In the genomic region with DNA sequence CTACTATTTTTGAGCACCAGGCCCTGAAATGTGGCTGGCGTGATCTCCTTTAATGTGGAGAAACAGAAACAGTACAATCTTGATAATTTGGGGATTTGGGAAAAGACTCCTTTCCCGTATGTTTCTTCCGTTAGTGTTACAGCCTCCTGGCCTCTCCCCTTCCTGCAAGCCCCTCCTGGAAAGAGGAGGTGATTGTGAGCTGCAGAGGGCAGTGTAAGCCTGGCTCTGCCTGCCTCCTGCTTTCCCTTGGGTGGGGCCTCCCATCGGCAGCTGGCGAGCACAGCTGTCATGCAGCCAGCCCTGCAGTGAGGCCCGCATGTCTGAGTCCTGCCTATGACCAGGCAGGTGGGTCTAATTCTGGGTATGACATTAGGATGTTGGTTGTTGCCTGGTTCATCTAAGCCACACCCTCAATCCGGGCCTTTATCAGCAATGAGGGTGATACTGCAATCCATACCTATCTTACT, we compare ENCODE assay signal across 1 cellular context.
TF ChIP-seq lines count a peak whose summit lies in the region.

No MANE protein-coding gene starts in this region.

TF ChIP-seq in K562, 482 proteins besides CTCF, POLR2A, EP300 and RAD21 (continued from another document and continues in another):
- no peak for TF ChIP-seq TOE1 (IDR thresholded peaks at IDR 0.05; ENCODE audit: borderline replicate concordance)
- no peak for TF ChIP-seq TOE1 (CRISPR knock-in tag; IDR thresholded peaks at IDR 0.05; ENCODE audit: borderline replicate concordance, low read depth)
- no peak for TF ChIP-seq GABPB2 (CRISPR knock-in tag; conservative IDR thresholded peaks at IDR 0.05)
- TF ChIP-seq NR4A1 (CRISPR knock-in tag; IDR thresholded peaks at IDR 0.05) = 0 out of 2 replicates have a peak, but pooled peaks have one; percentile 13
- TF ChIP-seq NR4A1 (tag; IDR thresholded peaks at IDR 0.05) = no peak
- no peak for TF ChIP-seq ZNF324 (CRISPR knock-in tag; IDR thresholded peaks at IDR 0.05)
- TF ChIP-seq, protein P1, sequence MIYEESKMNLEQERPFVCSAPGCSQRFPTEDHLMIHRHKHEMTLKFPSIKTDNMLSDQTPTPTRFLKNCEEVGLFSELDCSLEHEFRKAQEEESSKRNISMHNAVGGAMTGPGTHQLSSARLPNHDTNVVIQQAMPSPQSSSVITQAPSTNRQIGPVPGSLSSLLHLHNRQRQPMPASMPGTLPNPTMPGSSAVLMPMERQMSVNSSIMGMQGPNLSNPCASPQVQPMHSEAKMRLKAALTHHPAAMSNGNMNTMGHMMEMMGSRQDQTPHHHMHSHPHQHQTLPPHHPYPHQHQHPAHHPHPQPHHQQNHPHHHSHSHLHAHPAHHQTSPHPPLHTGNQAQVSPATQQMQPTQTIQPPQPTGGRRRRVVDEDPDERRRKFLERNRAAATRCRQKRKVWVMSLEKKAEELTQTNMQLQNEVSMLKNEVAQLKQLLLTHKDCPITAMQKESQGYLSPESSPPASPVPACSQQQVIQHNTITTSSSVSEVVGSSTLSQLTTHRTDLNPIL (CRISPR knock-in tag; IDR thresholded peaks at IDR 0.05) = no peak
- no peak for TF ChIP-seq NONO (IDR thresholded peaks at IDR 0.05; ENCODE audit: low read depth in 2 of 2, low read length in 1 of 2)
- TF ChIP-seq STAT5A (IDR thresholded peaks at IDR 0.05; ENCODE audit: borderline replicate concordance, low read length) = no peak
- TF ChIP-seq NR2F6 (CRISPR knock-in tag; IDR thresholded peaks at IDR 0.05) = no peak
- no peak for TF ChIP-seq SLC30A9 (CRISPR knock-in tag; IDR thresholded peaks at IDR 0.05)
- no peak for TF ChIP-seq PTTG1 (tag; IDR thresholded peaks at IDR 0.05; ENCODE audit: low read depth)
- TF ChIP-seq CAMTA2 (CRISPR knock-in tag; conservative IDR thresholded peaks at IDR 0.05) = no peak
- TF ChIP-seq KAT8 (IDR thresholded peaks at IDR 0.05; ENCODE audit: low read depth) = no peak
- TF ChIP-seq HOXB6 (CRISPR knock-in tag; IDR thresholded peaks at IDR 0.05; ENCODE audit: borderline replicate concordance) = no peak
- TF ChIP-seq, protein P2, sequence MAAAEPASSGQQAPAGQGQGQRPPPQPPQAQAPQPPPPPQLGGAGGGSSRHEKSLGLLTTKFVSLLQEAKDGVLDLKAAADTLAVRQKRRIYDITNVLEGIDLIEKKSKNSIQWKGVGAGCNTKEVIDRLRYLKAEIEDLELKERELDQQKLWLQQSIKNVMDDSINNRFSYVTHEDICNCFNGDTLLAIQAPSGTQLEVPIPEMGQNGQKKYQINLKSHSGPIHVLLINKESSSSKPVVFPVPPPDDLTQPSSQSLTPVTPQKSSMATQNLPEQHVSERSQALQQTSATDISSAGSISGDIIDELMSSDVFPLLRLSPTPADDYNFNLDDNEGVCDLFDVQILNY (CRISPR knock-in tag; IDR thresholded peaks at IDR 0.05) = no peak
- no peak for TF ChIP-seq ZNF75A (CRISPR knock-in tag; IDR thresholded peaks at IDR 0.05)
- TF ChIP-seq ZNF764 (CRISPR knock-in tag; IDR thresholded peaks at IDR 0.05; ENCODE audit: low read depth) = no peak
- TF ChIP-seq, protein P3, sequence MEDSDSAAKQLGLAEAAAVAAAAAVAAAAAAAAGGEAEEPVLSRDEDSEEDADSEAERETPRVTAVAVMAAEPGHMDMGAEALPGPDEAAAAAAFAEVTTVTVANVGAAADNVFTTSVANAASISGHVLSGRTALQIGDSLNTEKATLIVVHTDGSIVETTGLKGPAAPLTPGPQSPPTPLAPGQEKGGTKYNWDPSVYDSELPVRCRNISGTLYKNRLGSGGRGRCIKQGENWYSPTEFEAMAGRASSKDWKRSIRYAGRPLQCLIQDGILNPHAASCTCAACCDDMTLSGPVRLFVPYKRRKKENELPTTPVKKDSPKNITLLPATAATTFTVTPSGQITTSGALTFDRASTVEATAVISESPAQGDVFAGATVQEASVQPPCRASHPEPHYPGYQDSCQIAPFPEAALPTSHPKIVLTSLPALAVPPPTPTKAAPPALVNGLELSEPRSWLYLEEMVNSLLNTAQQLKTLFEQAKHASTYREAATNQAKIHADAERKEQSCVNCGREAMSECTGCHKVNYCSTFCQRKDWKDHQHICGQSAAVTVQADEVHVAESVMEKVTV (CRISPR knock-in tag; IDR thresholded peaks at IDR 0.05) = peak; percentile 92
- no peak for TF ChIP-seq ZNF780A (CRISPR knock-in tag; IDR thresholded peaks at IDR 0.05)
- TF ChIP-seq ZNF551 (CRISPR knock-in tag; IDR thresholded peaks at IDR 0.05) = no peak
- no peak for TF ChIP-seq E4F1 (CRISPR knock-in tag; IDR thresholded peaks at IDR 0.05; ENCODE audit: borderline replicate concordance)
- TF ChIP-seq CBX1 (IDR thresholded peaks at IDR 0.05; ENCODE audit: low read depth) = no peak
- TF ChIP-seq, protein P4, sequence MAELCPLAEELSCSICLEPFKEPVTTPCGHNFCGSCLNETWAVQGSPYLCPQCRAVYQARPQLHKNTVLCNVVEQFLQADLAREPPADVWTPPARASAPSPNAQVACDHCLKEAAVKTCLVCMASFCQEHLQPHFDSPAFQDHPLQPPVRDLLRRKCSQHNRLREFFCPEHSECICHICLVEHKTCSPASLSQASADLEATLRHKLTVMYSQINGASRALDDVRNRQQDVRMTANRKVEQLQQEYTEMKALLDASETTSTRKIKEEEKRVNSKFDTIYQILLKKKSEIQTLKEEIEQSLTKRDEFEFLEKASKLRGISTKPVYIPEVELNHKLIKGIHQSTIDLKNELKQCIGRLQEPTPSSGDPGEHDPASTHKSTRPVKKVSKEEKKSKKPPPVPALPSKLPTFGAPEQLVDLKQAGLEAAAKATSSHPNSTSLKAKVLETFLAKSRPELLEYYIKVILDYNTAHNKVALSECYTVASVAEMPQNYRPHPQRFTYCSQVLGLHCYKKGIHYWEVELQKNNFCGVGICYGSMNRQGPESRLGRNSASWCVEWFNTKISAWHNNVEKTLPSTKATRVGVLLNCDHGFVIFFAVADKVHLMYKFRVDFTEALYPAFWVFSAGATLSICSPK (IDR thresholded peaks at IDR 0.05; ENCODE audit: borderline replicate concordance) = no peak
- no peak for TF ChIP-seq SMAD2 (IDR thresholded peaks at IDR 0.05; ENCODE audit: low read depth, low read length)
- no peak for TF ChIP-seq ZFX (CRISPR knock-in tag; IDR thresholded peaks at IDR 0.05)
- no peak for TF ChIP-seq TEAD4 (IDR thresholded peaks at IDR 0.05; ENCODE audit: low read length)
- no peak for TF ChIP-seq TEAD4 (CRISPR knock-in tag; IDR thresholded peaks at IDR 0.05; ENCODE audit: borderline replicate concordance)
- no peak for TF ChIP-seq ZC3H11A (IDR thresholded peaks at IDR 0.05; ENCODE audit: low read depth, low read length)
- no peak for TF ChIP-seq CHD2 (IDR thresholded peaks at IDR 0.05; ENCODE audit: low read depth, low read length)
- no peak for TF ChIP-seq FOXA1 (IDR thresholded peaks at IDR 0.05; ENCODE audit: borderline replicate concordance)
- TF ChIP-seq, protein P5, sequence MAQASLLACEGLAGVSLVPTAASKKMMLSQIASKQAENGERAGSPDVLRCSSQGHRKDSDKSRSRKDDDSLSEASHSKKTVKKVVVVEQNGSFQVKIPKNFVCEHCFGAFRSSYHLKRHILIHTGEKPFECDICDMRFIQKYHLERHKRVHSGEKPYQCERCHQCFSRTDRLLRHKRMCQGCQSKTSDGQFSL (CRISPR knock-in tag; IDR thresholded peaks at IDR 0.05) = no peak
- TF ChIP-seq, protein P5 (tag; IDR thresholded peaks at IDR 0.05) = no peak
- TF ChIP-seq GATAD2A (IDR thresholded peaks at IDR 0.05) = peak; percentile 14; the same call in 1 of the 2 replicates
- TF ChIP-seq, protein P6, sequence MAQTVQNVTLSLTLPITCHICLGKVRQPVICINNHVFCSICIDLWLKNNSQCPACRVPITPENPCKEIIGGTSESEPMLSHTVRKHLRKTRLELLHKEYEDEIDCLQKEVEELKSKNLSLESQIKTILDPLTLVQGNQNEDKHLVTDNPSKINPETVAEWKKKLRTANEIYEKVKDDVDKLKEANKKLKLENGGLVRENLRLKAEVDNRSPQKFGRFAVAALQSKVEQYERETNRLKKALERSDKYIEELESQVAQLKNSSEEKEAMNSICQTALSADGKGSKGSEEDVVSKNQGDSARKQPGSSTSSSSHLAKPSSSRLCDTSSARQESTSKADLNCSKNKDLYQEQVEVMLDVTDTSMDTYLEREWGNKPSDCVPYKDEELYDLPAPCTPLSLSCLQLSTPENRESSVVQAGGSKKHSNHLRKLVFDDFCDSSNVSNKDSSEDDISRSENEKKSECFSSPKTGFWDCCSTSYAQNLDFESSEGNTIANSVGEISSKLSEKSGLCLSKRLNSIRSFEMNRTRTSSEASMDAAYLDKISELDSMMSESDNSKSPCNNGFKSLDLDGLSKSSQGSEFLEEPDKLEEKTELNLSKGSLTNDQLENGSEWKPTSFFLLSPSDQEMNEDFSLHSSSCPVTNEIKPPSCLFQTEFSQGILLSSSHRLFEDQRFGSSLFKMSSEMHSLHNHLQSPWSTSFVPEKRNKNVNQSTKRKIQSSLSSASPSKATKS (CRISPR knock-in tag; IDR thresholded peaks at IDR 0.05) = no peak
- no peak for TF ChIP-seq FUS (optimal IDR thresholded peaks at IDR 0.05; ENCODE audit: low read depth, low read length)
- TF ChIP-seq BMI1 (IDR thresholded peaks at IDR 0.05; ENCODE audit: low read length) = no peak
- no peak for TF ChIP-seq CHD1 (IDR thresholded peaks at IDR 0.05; ENCODE audit: low read length)
- peak; percentile 83 to 89; a peak in 3 of 4 replicates for TF ChIP-seq SIN3A (IDR thresholded peaks at IDR 0.05; ENCODE audit: borderline replicate concordance in 2 of 2, control insufficient read depth in 1 of 2, low read depth in 2 of 2, low read length in 2 of 2)
- TF ChIP-seq BCOR (IDR thresholded peaks at IDR 0.05) = peak; percentile 11; the same call in 1 of the 2 replicates
- TF ChIP-seq SMARCA5 (IDR thresholded peaks at IDR 0.05) = no peak
- TF ChIP-seq ZBTB12 (CRISPR knock-in tag; IDR thresholded peaks at IDR 0.05) = no peak
- no peak for TF ChIP-seq RAD51 (IDR thresholded peaks at IDR 0.05; ENCODE audit: borderline replicate concordance, low read depth)
- no peak for TF ChIP-seq RREB1 (CRISPR knock-in tag; IDR thresholded peaks at IDR 0.05)
